ENCODE assay signal across 10 cellular contexts in the genomic region with DNA sequence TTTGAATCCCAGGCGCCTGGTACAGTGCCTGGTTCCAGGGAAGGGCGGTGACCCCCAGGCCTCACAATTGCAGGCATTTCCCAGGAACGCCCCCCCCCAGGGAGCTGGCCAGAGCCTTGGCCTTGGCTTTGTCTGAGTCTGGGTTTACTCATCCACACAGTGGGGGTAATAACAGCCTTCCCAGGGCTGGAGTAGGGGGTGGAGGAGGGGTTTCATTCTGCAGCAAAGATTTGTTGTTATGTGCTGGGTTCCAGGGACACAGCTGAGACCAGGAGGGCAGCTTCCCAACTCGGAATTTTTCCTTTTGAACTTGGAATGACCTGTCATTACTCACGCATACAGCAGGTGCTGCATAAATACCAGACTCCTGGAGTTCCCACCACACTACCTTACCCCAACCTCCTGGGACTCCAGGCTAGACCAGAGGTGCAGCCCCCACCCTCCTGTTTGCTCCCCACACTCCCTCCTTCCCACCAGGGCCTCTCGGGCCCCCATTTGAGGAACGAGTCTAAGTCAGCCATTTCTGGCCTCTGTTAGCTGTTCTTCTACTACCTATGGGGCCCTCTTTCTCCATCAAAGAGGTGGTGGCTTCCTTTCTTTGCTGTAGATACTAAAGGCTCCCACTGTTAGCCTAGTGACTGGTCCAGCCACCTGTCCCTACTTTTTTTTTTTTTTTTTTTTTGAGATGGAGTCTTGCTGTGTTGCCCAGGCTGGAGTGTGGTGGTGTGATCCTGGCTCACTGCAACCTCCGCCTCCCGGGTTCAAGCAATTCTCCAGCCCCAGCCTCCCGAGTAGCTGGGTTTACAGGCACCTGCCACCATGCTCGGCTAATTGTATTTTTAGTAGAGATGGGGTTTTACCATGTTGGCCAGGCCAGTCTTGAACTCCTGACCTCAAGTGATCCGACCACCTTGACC. TPM values are rescaled to one million over a fixed set of nuclear protein-coding genes. Genes with fewer than 3 reads are reported as not detected.
DNase-seq lines count a peak whose midpoint lies in the region; ATAC-seq, FAIRE-seq and TF ChIP-seq lines count a peak whose summit lies in the region.
"Had no signal": no experiment of that assay in that cellular context is flagged by ENCODE, and none has a peak within 500 bp of the region (broad histone marks: within the 10 kb centered on the region; RNA-seq: fewer than 3 reads in every experiment).

No MANE protein-coding gene starts in this region.

- H3K4me1 ChIP-seq in RWPE2 (ENCODE audit: insufficient read depth, poor library complexity, severe bottlenecking): no peaks in the 10 kb centered on the region

- H3K9me3 ChIP-seq in RWPE2 (ENCODE audit: severe bottlenecking): no peaks in the 10 kb centered on the region

- peaks cover 6% of the 10 kb centered on the region for H3K36me3 Mint-ChIP-seq in glutamatergic neuron (ENCODE audit: unreplicated experiment)

- peaks cover 9% of the 10 kb centered on the region for H3K4me1 Mint-ChIP-seq in glutamatergic neuron (ENCODE audit: low read depth, unreplicated experiment)

- ATAC-seq in RWPE2 (ENCODE audit: low read depth) (peak; percentile 26; the same call in 1 of the 3 replicates), GM19328 (IDR thresholded peaks at IDR 0.05; ENCODE audit: unreplicated experiment) (no peak), HG03108 (IDR thresholded peaks at IDR 0.05; ENCODE audit: unreplicated experiment) (no peak)

- no peak for FAIRE-seq in H54 (lab: Jason Lieb, UNC)

- no peak for TF ChIP-seq CTCF in RWPE2 (IDR thresholded peaks at IDR 0.05; ENCODE audit: poor library complexity, severe bottlenecking)
- no peak for TF ChIP-seq CTCF in glutamatergic neuron (IDR thresholded peaks at IDR 0.05; ENCODE audit: partially characterized antibody, unreplicated experiment)

- TF ChIP-seq POLR2A in H54 (IDR thresholded peaks at IDR 0.05; ENCODE audit: low read depth, low read length): no peak

- peaks cover 15% of the 10 kb centered on the region for H3K27me3 Mint-ChIP-seq in glutamatergic neuron (ENCODE audit: unreplicated experiment)

- peaks cover 5% of the 10 kb centered on the region for H3K27me3 ChIP-seq in RWPE2 (ENCODE audit: insufficient read depth, poor library complexity, severe bottlenecking)

- H3K4me3 Mint-ChIP-seq in glutamatergic neuron (ENCODE audit: unreplicated experiment): no peak overlapping the region

- no peak overlapping the region for H3K27ac ChIP-seq in RWPE2 (ENCODE audit: poor library complexity, severe bottlenecking)
- H3K27ac ChIP-seq: parathyroid adenoma had no signal

- DNase-seq in H54 (ENCODE audit: insufficient read length, low spot score) (peak; percentile 83), RWPE2 (ENCODE audit: low spot score) (no peak), glutamatergic neuron (no peak), skeletal muscle cell (ENCODE audit: low read depth) (peak; percentile 43), NCI-H1105 treated with DMSO at 0.1 percent for 48 hours (lab: John Stamatoyannopoulos, UW) (no peak)
- no peak for DNase-seq in activated effector memory CD4-positive, alpha-beta T cell treated with Interleukin-2 at 50 U/mL for 16 hours
- DNase-seq: caudate nucleus had no signal

- H3K4me3 ChIP-seq in RWPE2 (ENCODE audit: severe bottlenecking): no peak overlapping the region
- H3K4me3 ChIP-seq in skeletal muscle cell (ENCODE audit: low read depth, low read length): no peak overlapping the region

- H3K27ac Mint-ChIP-seq in glutamatergic neuron (ENCODE audit: unreplicated experiment): peak overlapping the region; percentile 22

- H3K9me3 Mint-ChIP-seq in glutamatergic neuron (ENCODE audit: unreplicated experiment): peaks cover 24% of the 10 kb centered on the region

- no peaks in the 10 kb centered on the region for H3K36me3 ChIP-seq in RWPE2 (ENCODE audit: low read depth)

RNA-seq across cellular contexts. Expression of a gene that starts 1.6 kb away (rescaled TPM):
- 87.6 TPM for total RNA-seq in glutamatergic neuron (ENCODE audit: unreplicated experiment)

RNA-seq across cellular contexts. Expression of a gene that starts 18.3 kb away (rescaled TPM):
- total RNA-seq in glutamatergic neuron (ENCODE audit: unreplicated experiment): not detected

RNA-seq across cellular contexts. Expression of a gene that starts 34.9 kb away (rescaled TPM):
- total RNA-seq in glutamatergic neuron (ENCODE audit: unreplicated experiment): 0.10 TPM

Comparison
In these comparisons a context has a peak if more than half of its experiments do, and no peak if none do; other contexts are left out.
1. DNase-seq: peak in H54 (single experiment) and skeletal muscle cell (single experiment); none in RWPE2 (single experiment), glutamatergic neuron (single experiment), activated effector memory CD4-positive, alpha-beta T cell treated with Interleukin-2 at 50 U/mL for 16 hours (single experiment) and NCI-H1105 treated with DMSO at 0.1 percent for 48 hours (single experiment).